ENCODE assay signal across 10 cellular contexts in the genomic region with DNA sequence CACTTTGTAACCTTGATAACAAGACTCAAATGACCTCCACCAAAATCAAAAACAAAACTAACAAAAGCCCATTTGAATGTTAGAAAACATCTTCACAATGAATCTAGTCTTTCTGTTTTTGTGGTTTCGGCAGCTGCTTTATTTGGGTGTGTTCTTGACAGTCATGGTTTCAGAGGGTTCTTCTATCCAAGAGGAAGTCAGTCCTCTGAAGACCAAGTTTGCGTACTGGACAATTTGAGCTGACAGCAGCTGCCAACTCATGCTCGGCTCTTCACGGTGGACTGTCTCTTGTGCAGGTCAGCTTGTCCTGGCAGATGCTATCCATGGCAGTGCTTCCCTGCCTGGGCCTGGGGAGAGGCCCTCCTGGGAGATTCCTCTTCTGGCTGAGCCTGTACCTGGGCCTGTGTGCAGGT.
DNase-seq lines count a peak whose midpoint lies in the region; ATAC-seq and TF ChIP-seq lines count a peak whose summit lies in the region.
"Had no signal": no experiment of that assay in that cellular context is flagged by ENCODE, and none has a peak within 500 bp of the region (broad histone marks: within the 10 kb centered on the region; RNA-seq: fewer than 3 reads in every experiment).

No MANE protein-coding gene starts in this region.

- peaks cover 6% of the 10 kb centered on the region for H3K9me3 Mint-ChIP-seq in endodermal cell

- H3K4me3 Mint-ChIP-seq in endodermal cell, result no peak overlapping the region

- ATAC-seq in GM21390 (IDR thresholded peaks at IDR 0.05; ENCODE audit: unreplicated experiment), result peak; percentile 84
- ATAC-seq in HG03460 (IDR thresholded peaks at IDR 0.05; ENCODE audit: unreplicated experiment), result peak; percentile 81
- ATAC-seq: body of pancreas, left lung had no signal

- no peak overlapping the region for H3K4me3 ChIP-seq in endodermal cell (ENCODE audit: low read length)
- H3K4me3 ChIP-seq: body of pancreas, left lung had no signal

- H3K4me1 ChIP-seq in endodermal cell (ENCODE audit: control insufficient read depth, insufficient read depth, low read length), result peaks cover 11% of the 10 kb centered on the region

- TF ChIP-seq CTCF in GM13977 (IDR thresholded peaks at IDR 0.05; ENCODE audit: extremely low read depth, insufficient read depth, missing control alignments) (no peak), endodermal cell (conservative IDR thresholded peaks at IDR 0.05) (no peak)

- H3K27me3 Mint-ChIP-seq in endodermal cell (ENCODE audit: insufficient read depth), result no peaks in the 10 kb centered on the region

- no peaks in the 10 kb centered on the region for H3K36me3 Mint-ChIP-seq in endodermal cell (ENCODE audit: low read depth)

- H3K36me3 ChIP-seq in endodermal cell (ENCODE audit: control insufficient read depth, insufficient read depth, low read length), result no peaks in the 10 kb centered on the region
- H3K36me3 ChIP-seq: left lung had no signal

- DNase-seq in GM13977 (ENCODE audit: low spot score), result peak; percentile 58
- peak; percentile 15 to 54 for DNase-seq in hippocampal formation (lab: John Stamatoyannopoulos, UW)
- no peak for DNase-seq in COR-L47 (lab: John Stamatoyannopoulos, UW)
- no peak for DNase-seq in AG08396 (ENCODE audit: low spot score)
- no peak for DNase-seq in activated CD4-positive, alpha-beta T cell treated with anti-CD3 and anti-CD28 coated beads for 48 hours
- DNase-seq in endodermal cell, result no peak
- DNase-seq: left lung had no signal

- H3K9me3 ChIP-seq in endodermal cell (ENCODE audit: control insufficient read depth, low read length), result no peaks in the 10 kb centered on the region
- H3K9me3 ChIP-seq: body of pancreas had no signal

- no peak overlapping the region for H3K27ac ChIP-seq in endodermal cell (ENCODE audit: low read depth, low read length)
- H3K27ac ChIP-seq: body of pancreas, left lung had no signal

- in situ Hi-C loops in GM13977 (cut with MboI; ENCODE audit: low pct_unique_long_range_greater_than_20kb, low sequenced_read_pairs, unreplicated experiment), result loop anchor here (10.0 to 25.0 kb wide), 2 partner anchors 203 to 420 kb away; no protein-coding TSS in a partner anchor

- 88 to 100% methylated on average over 4 of the region's 4 CpGs for WGBS in endodermal cell (ENCODE audit: insufficient coverage in 1 of 2, insufficient read length in 1 of 2), 2 experiments

- H3K4me1 Mint-ChIP-seq in endodermal cell, result peaks cover 13% of the 10 kb centered on the region

- H3K27ac Mint-ChIP-seq in endodermal cell, result no peak overlapping the region

- H3K9ac ChIP-seq in endodermal cell (ENCODE audit: extremely low read depth, low read length, poor library complexity, severe bottlenecking), result no peak overlapping the region

- no peaks in the 10 kb centered on the region for H3K27me3 ChIP-seq in endodermal cell (ENCODE audit: control insufficient read depth, insufficient read depth, low read length, poor library complexity, severe bottlenecking)
- H3K27me3 ChIP-seq: body of pancreas, left lung had no signal

Comparison
In these comparisons a context has a peak if more than half of its experiments do, and no peak if none do; other contexts are left out.
1. DNase-seq: peak in GM13977 (single experiment) and hippocampal formation (2 of 2); none in COR-L47 (single experiment), AG08396 (single experiment), activated CD4-positive, alpha-beta T cell treated with anti-CD3 and anti-CD28 coated beads for 48 hours (single experiment) and endodermal cell (single experiment).